ENCODE assay signal across 8 cellular contexts in the genomic region with DNA sequence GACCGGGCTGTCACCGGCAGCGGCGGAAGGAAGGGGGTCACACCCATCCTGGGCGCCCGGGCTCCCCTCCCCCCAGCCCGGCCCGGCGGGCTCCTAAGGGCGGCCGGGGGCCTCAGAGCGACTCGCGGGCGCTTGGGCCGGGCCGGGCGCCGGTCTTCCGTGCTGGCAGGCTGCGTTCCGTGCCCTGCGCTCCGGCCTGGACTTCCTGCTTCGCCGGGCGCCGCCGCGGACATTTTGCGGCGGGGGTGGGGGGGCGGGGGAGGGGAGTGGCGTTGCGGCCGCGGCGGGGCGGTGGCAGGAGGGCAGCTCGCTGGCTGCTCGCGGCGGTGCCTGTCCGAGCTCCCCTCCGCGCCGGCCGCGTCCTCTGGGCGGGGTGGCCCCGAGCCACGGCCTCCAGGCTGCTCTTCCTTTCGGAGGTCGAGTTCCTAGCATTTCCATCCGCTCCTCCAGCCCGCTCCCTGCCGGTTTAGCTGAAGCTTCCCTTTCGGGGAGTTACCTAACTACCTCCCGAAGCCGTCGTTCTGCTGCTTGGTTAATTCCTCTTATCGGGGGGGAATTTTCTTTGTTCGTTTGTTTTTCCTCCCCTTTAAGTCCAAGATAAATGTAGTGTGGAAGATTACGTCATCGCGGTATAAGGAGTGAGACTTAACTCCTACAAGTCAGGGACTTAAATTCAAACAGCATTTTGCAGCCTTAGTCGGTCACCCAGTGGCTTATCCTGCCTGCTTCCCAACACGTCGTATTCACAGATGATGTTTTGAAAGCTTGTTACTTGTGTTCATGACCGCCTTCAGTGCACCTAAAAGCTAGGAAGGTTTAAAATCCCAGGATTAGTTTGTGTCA. TPM values are rescaled to one million over a fixed set of nuclear protein-coding genes. Genes with fewer than 3 reads are reported as not detected.
DNase-seq lines count a peak whose midpoint lies in the region; ATAC-seq and TF ChIP-seq lines count a peak whose summit lies in the region.

No MANE protein-coding gene starts in this region.

- no peaks in the 10 kb centered on the region for H3K9me3 Mint-ChIP-seq in activated CD4-positive, alpha-beta memory T cell treated with anti-CD3 and anti-CD28 coated beads for 36 hours

- H3K27ac ChIP-seq in lung (ENCODE audit: low read depth in 1 of 2, low read length in 1 of 2): peak overlapping the region; percentile 98 to 100

- peaks cover 0 to 3% of the 10 kb centered on the region in 2 donors for H3K36me3 ChIP-seq in lung (ENCODE audit: control insufficient read depth in 2 of 2, insufficient read depth in 2 of 2, low read length in 2 of 2)

- H3K9me3 ChIP-seq in lung (ENCODE audit: control insufficient read depth in 2 of 2, insufficient read depth in 1 of 2, low read length in 1 of 2): no peaks in the 10 kb centered on the region

- peak overlapping the region; percentile 92 for H3K4me3 ChIP-seq in lung

- 1% methylated on average over 37 to 69 of the region's 70 CpGs for WGBS in lung, 2 donors

- H3K36me3 Mint-ChIP-seq in activated CD4-positive, alpha-beta memory T cell treated with anti-CD3 and anti-CD28 coated beads for 36 hours: peaks cover 39% of the 10 kb centered on the region

- H3K4me1 Mint-ChIP-seq in activated CD4-positive, alpha-beta memory T cell treated with anti-CD3 and anti-CD28 coated beads for 36 hours (ENCODE audit: low read depth): peaks cover 52% of the 10 kb centered on the region

- ATAC-seq in HG03025 (IDR thresholded peaks at IDR 0.05; ENCODE audit: low FRiP score, unreplicated experiment): peak; percentile 29
- peak; percentile 73 for ATAC-seq in lung (ENCODE audit: insufficient read depth, low FRiP score)

- H3K27ac Mint-ChIP-seq in activated CD4-positive, alpha-beta memory T cell treated with anti-CD3 and anti-CD28 coated beads for 36 hours: peak overlapping the region; percentile 99

- H3K27me3 Mint-ChIP-seq in activated CD4-positive, alpha-beta memory T cell treated with anti-CD3 and anti-CD28 coated beads for 36 hours: no peaks in the 10 kb centered on the region

- H3K4me1 ChIP-seq in lung (ENCODE audit: control insufficient read depth in 2 of 2, insufficient read depth in 2 of 2, low read length in 2 of 2): peaks cover 5 to 6% of the 10 kb centered on the region in 2 donors

- CTCF ChIA-PET in activated CD4-positive, alpha-beta memory T cell treated with anti-CD3 and anti-CD28 coated beads for 36 hours (lab: Charles Lee): interaction anchor here (0.6 to 6.9 kb wide), 9 partner anchors 14 to 71 kb away, joined by 3 to 62 read pairs (median 4); no protein-coding TSS in a partner anchor

- peak overlapping the region; percentile 98 for H3K4me3 Mint-ChIP-seq in activated CD4-positive, alpha-beta memory T cell treated with anti-CD3 and anti-CD28 coated beads for 36 hours

- intact Hi-C loops in activated CD4-positive, alpha-beta memory T cell treated with anti-CD3 and anti-CD28 coated beads for 36 hours (cut with micrococcal nuclease): loop anchor here (1.0 to 2.0 kb wide), 4 partner anchors 14 to 52 kb away; no protein-coding TSS in a partner anchor

- H3K27me3 ChIP-seq in lung (ENCODE audit: control insufficient read depth, insufficient read depth): no peaks in the 10 kb centered on the region

- DNase-seq in activated T-cell treated with anti-CD3 and anti-CD28 coated beads for 1 hour (ENCODE audit: low read depth) (peak; percentile 24), activated T-cell treated with anti-CD3 and anti-CD28 coated beads for 4 hours (no peak), NCI-H345 (lab: John Stamatoyannopoulos, UW) (peak; percentile 63), lung (ENCODE audit: low spot score) (peak; percentile 53)
- DNase-seq in activated CD4-positive, alpha-beta memory T cell treated with anti-CD3 and anti-CD28 coated beads for 36 hours: peak; percentile 55
- peak; percentile 42 for DNase-seq in effector CD4-positive, alpha-beta T cell
- peak; percentile 12 for DNase-seq in stimulated activated CD8-positive, alpha-beta memory T cell treated with anti-CD3 and anti-CD28 coated beads, Interleukin-12 subunit alpha, Interleukin-12 subunit beta, amount 100 ng/mL, for 24 hours (ENCODE audit: extremely low read depth)

- POLR2A ChIA-PET in activated CD4-positive, alpha-beta memory T cell treated with anti-CD3 and anti-CD28 coated beads for 36 hours (lab: Charles Lee): interaction anchor here (0.6 to 4.6 kb wide), 14 partner anchors 10 to 370 kb away, joined by 3 to 78 read pairs (median 5); a partner anchor contains a TSS

- no peak for TF ChIP-seq CTCF in lung (IDR thresholded peaks at IDR 0.05; ENCODE audit: control extremely low read depth, extremely low read depth)

RNA-seq across cellular contexts. Expression of a gene that starts 0.7 kb away (rescaled TPM):
- 100 to 1,000 TPM; 310 to 314 TPM for total RNA-seq in activated CD4-positive, alpha-beta memory T cell treated with anti-CD3 and anti-CD28 coated beads for 36 hours
- 100 to 1,000 TPM; 225 to 231 TPM for total RNA-seq in lung
- 100 to 1,000 TPM; 137 to 213 TPM for polyA plus RNA-seq in lung

RNA-seq across cellular contexts. Expression of a gene that starts 51.8 kb away (rescaled TPM):
- not detected for total RNA-seq in activated CD4-positive, alpha-beta memory T cell treated with anti-CD3 and anti-CD28 coated beads for 36 hours
- 10 to 100 TPM in 1 of 2 donors, not detected in 1; 11.7 TPM for total RNA-seq in lung
- polyA plus RNA-seq in lung: under 1 TPM; 0.26 to 0.92 TPM
